1 cellular context compared by ENCODE assay signal in genomic region chr1:33147275-33147996, GRCh38.
TF ChIP-seq lines count a peak whose summit lies in the region.

No MANE protein-coding gene starts in this region.

TF ChIP-seq in IMR-90, 13 proteins besides CTCF, POLR2A, EP300 and RAD21 (continued from another document):
- TF ChIP-seq ELK1 (IDR thresholded peaks at IDR 0.05; ENCODE audit: borderline replicate concordance, low read depth, low read length): no peak
- TF ChIP-seq SMC3 (IDR thresholded peaks at IDR 0.05; ENCODE audit: low read depth, low read length): no peak
- TF ChIP-seq CEBPB (IDR thresholded peaks at IDR 0.05; ENCODE audit: low read depth, low read length): no peak
